1 cellular context compared by ENCODE assay signal in genomic region chr11:17353228-17354021, GRCh38.
A peak's percentile ranks its signal among the peaks of the same experiment; 100 is the strongest.
TF ChIP-seq lines count a peak whose summit lies in the region.

No MANE protein-coding gene starts in this region.

TF ChIP-seq in IMR-90, 13 proteins besides CTCF, POLR2A, EP300 and RAD21:
- peak; percentile 85; the same call in 1 of the 2 replicates for TF ChIP-seq MXI1 (IDR thresholded peaks at IDR 0.05; ENCODE audit: borderline replicate concordance, low read depth, low read length)
- no peak for TF ChIP-seq USF2 (IDR thresholded peaks at IDR 0.05; ENCODE audit: low read depth, low read length)
